12 cellular contexts compared by ENCODE assay signal in genomic region chr13:96771501-96772367, GRCh38.
A peak's percentile ranks its signal among the peaks of the same experiment; 100 is the strongest.
DNase-seq lines count a peak whose midpoint lies in the region; ATAC-seq, FAIRE-seq and TF ChIP-seq lines count a peak whose summit lies in the region.
"Had no signal": no experiment of that assay in that cellular context is flagged by ENCODE, and none has a peak within 500 bp of the region (broad histone marks: within the 10 kb centered on the region; RNA-seq: fewer than 3 reads in every experiment).

No MANE protein-coding gene starts in this region.

- peak overlapping the region in 4 of 11 experiments; percentile 6 to 64 (median 38); a peak in 5 of 22 replicates for H3K27ac ChIP-seq in BLaER1 treated with 17β-estradiol and CSF1 and Interleukin-3, amounts not matched to agents 10 nM and 100 nM
- no peak overlapping the region for H3K27ac ChIP-seq in prostate gland
- H3K27ac ChIP-seq: testis had no signal

- ATAC-seq in HG02938 (IDR thresholded peaks at IDR 0.05; ENCODE audit: unreplicated experiment): peak; percentile 96
- ATAC-seq: activated CD8-positive, alpha-beta T cell treated with anti-CD3 and anti-CD28 coated beads for 36 hours; Panc1 had no signal

- no peak overlapping the region for H3K4me3 ChIP-seq in BLaER1 treated with 17β-estradiol and CSF1 and Interleukin-3, amounts not matched to agents 10 nM and 100 nM
- H3K4me3 ChIP-seq in prostate gland: no peak overlapping the region
- H3K4me3 ChIP-seq: testis had no signal

- intact Hi-C loops in prostate gland (cut with DNase I): no loop called here

- no peak for TF ChIP-seq POLR2A in prostate gland (IDR thresholded peaks at IDR 0.05)

- FAIRE-seq in GM19239 (lab: Jason Lieb, UNC): no peak

- 46% methylated on average over 6 of the region's 6 CpGs for WGBS in prostate gland

- H3K36me3 ChIP-seq in BLaER1 treated with 17β-estradiol and CSF1 and Interleukin-3, amounts not matched to agents 10 nM and 100 nM: no peaks in the 10 kb centered on the region
- no peaks in the 10 kb centered on the region for H3K36me3 ChIP-seq in prostate gland

- no peak overlapping the region for H3K9ac ChIP-seq in BLaER1 treated with 17β-estradiol and CSF1 and Interleukin-3, amounts not matched to agents 10 nM and 100 nM

- H3K27me3 ChIP-seq in BLaER1 treated with 17β-estradiol and CSF1 and Interleukin-3, amounts not matched to agents 10 nM and 100 nM: no peaks in the 10 kb centered on the region
- H3K27me3 ChIP-seq in prostate gland (replicated peaks; ENCODE audit: insufficient read depth): no peaks in the 10 kb centered on the region
- H3K27me3 ChIP-seq: testis had no signal

- H3K4me1 ChIP-seq in BLaER1 treated with 17β-estradiol and CSF1 and Interleukin-3, amounts not matched to agents 10 nM and 100 nM: peaks cover 6 to 21% (median 16%) of the 10 kb centered on the region in 10 experiments
- no peaks in the 10 kb centered on the region for H3K4me1 ChIP-seq in prostate gland (replicated peaks)
- H3K4me1 ChIP-seq: testis had no signal

- DNase-seq in GM19239 (ENCODE audit: insufficient read length, low spot score) (peak; percentile 7), NOMO-1 (lab: John Stamatoyannopoulos, UW; ENCODE audit: unreplicated experiment in 2 of 2) (peak; percentile 38 to 65), globus pallidus (ENCODE audit: low spot score) (no peak), prostate gland (ENCODE audit: low spot score) (no peak), cerebellum (ENCODE audit: low spot score) (no peak)
- DNase-seq in central memory CD4-positive, alpha-beta T cell: no peak
- DNase-seq: activated CD8-positive, alpha-beta T cell treated with anti-CD3 and anti-CD28 coated beads for 36 hours; CD4-positive, CD25-positive, alpha-beta regulatory T cell; testis had no signal

- peak overlapping the region in 10 of 11 experiments; percentile 8 to 44 (median 28); a peak in 16 of 22 replicates for H3K4me2 ChIP-seq in BLaER1 treated with 17β-estradiol and CSF1 and Interleukin-3, amounts not matched to agents 10 nM and 100 nM

- no peak for TF ChIP-seq CTCF in prostate gland (IDR thresholded peaks at IDR 0.05)

- H4K20me1 ChIP-seq in BLaER1 treated with 17β-estradiol and CSF1 and Interleukin-3, amounts not matched to agents 10 nM and 100 nM: no peaks in the 10 kb centered on the region

- no peaks in the 10 kb centered on the region for H3K9me3 ChIP-seq in BLaER1 treated with 17β-estradiol and CSF1 and Interleukin-3, amounts not matched to agents 10 nM and 100 nM (replicated peaks in 1 of 11)
- H3K9me3 ChIP-seq in prostate gland: no peaks in the 10 kb centered on the region
- H3K9me3 ChIP-seq: testis had no signal

Comparison
In these comparisons a context has a peak if more than half of its experiments do, and no peak if none do; other contexts are left out.
1. DNase-seq: peak in GM19239 (single experiment) and NOMO-1 (2 of 2); none in globus pallidus (single experiment), prostate gland (single experiment), central memory CD4-positive, alpha-beta T cell (single experiment) and cerebellum (single experiment).